8 cellular contexts compared by ENCODE assay signal in the genomic region with DNA sequence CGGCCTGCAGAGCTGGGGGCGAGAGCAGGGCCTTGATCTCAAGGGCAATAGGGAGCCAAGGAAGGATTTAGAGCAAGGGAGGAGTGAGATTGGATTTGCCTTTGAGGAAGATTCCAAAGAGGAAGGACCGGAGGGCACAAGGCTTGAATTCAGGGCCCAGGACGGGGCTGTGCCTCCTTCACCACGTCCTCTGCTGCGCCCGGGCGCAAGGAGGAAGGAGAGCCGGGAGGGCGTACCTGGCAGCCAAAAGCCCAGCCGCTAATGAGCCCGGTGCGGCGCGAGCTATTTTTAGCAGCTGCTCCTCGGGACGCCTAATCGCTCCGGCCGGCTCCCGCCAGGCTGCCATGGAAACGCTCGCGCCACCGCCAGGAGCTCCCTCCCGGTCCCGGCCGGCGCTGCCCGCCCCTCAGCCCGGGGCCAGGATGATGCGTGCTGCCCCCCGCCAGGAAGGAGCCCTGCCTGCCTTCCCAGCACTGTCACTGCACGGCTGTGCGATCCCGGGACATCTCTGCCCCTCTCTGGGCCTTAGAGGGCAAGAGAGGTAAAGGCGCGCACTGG. TPM values are rescaled to one million over a fixed set of nuclear protein-coding genes. Genes with fewer than 3 reads are reported as not detected.
DNase-seq lines count a peak whose midpoint lies in the region; ATAC-seq, FAIRE-seq and TF ChIP-seq lines count a peak whose summit lies in the region.

No MANE protein-coding gene starts in this region.

- no peak for FAIRE-seq in K562 (lab: Jason Lieb, UNC)

- TF ChIP-seq POLR2A in K562 (conservative IDR thresholded peaks at IDR 0.05) (no peak), thyroid gland (IDR thresholded peaks at IDR 0.05) (no peak)

- CTCF ChIA-PET in K562 (lab: Yijun Ruan, JAX; ENCODE audit: low intra/inter-chr PET ratio): no interaction called here

- H3K4me2 ChIP-seq in K562 (ENCODE audit: insufficient read depth, low read length): no peak overlapping the region

- H3K9me1 ChIP-seq in K562 (ENCODE audit: control insufficient read depth, insufficient read depth, low read length): no peaks in the 10 kb centered on the region

- H3K36me3 ChIP-seq in K562 (ENCODE audit: control insufficient read depth, insufficient read depth, low read length): no peaks in the 10 kb centered on the region
- no peaks in the 10 kb centered on the region for H3K36me3 ChIP-seq in iPS-20b (ENCODE audit: insufficient read depth, low read depth, low read length)
- no peaks in the 10 kb centered on the region for H3K36me3 ChIP-seq in thyroid gland

- no peak overlapping the region for H3K27ac ChIP-seq in K562 (ENCODE audit: extremely low read depth, low read depth, low read length)
- no peak overlapping the region for H3K27ac ChIP-seq in iPS-20b (ENCODE audit: low read length)
- no peak overlapping the region for H3K27ac ChIP-seq in thyroid gland

- H4K20me1 ChIP-seq in K562 (replicated peaks; ENCODE audit: control insufficient read depth, insufficient read depth, low read length): no peaks in the 10 kb centered on the region

- TF ChIP-seq RAD21 in K562 (CRISPR knock-in tag; conservative IDR thresholded peaks at IDR 0.05 in 1 of 2, IDR thresholded peaks at IDR 0.05 in 1 of 2): no peak

- H3K9ac ChIP-seq in K562 (ENCODE audit: insufficient read depth in 1 of 2, low read depth in 2 of 2, low read length in 2 of 2) (peak overlapping the region in 1 of 2 experiments; percentile 13; a peak in 1 of 4 replicates), iPS-20b (ENCODE audit: low read depth, low read length) (peak overlapping the region; percentile 45; the same call in 1 of the 2 replicates)

- intact Hi-C loops in K562 (cut with micrococcal nuclease) (no loop called here), thyroid gland (cut with DNase I) (no loop called here)

- H3K27me3 ChIP-seq in K562 (ENCODE audit: control insufficient read depth in 2 of 2, insufficient read depth in 2 of 2, low read length in 2 of 2) (no peaks in the 10 kb centered on the region), iPS-20b (ENCODE audit: insufficient read depth, low read length) (no peaks in the 10 kb centered on the region), thyroid gland (no peaks in the 10 kb centered on the region)

- H3K4me3 ChIP-seq in K562 (no peak overlapping the region), iPS-20b (ENCODE audit: low read length) (peak overlapping the region; percentile 54; the same call in 1 of the 2 replicates), thyroid gland (replicated peaks in 1 of 3) (no peak overlapping the region)

- in situ Hi-C loops in K562 (cut with MboI): no loop called here

- DNase-seq in NCI-H2107 (lab: John Stamatoyannopoulos, UW): peak; percentile 5
- no peak for DNase-seq in NCI-H2107 treated with DMSO at 0.1 percent for 48 hours (lab: John Stamatoyannopoulos, UW; ENCODE audit: unreplicated experiment)
- peak in 2 of 4 experiments; percentile 26 to 32 for DNase-seq in K562 (ENCODE audit: extremely low read depth in 1 of 4, low spot score in 3 of 4)
- peak; percentile 70 to 79 for DNase-seq in thyroid gland

- H2AFZ ChIP-seq in K562 (ENCODE audit: low read depth, low read length): no peak overlapping the region

- H3K4me1 ChIP-seq in K562 (replicated peaks in 1 of 2; ENCODE audit: control insufficient read depth in 2 of 2, insufficient read depth in 2 of 2, low read length in 2 of 2): peaks cover 0 to 17% of the 10 kb centered on the region in 2 experiments; a peak in 2 of 5 replicates
- H3K4me1 ChIP-seq in iPS-20b (ENCODE audit: insufficient read depth, low read length): peaks cover 5% of the 10 kb centered on the region; the same call in 1 of the 2 replicates
- peaks cover 0 to 9% of the 10 kb centered on the region in 2 donors for H3K4me1 ChIP-seq in thyroid gland

- WGBS in K562 (ENCODE audit: insufficient coverage, low coverage, missing lambda C conversion rate): 10% methylated on average over 20 of the region's 38 CpGs
- WGBS in thyroid gland, 2 donors: 3 to 4% methylated on average over 11 to 32 of the region's 38 CpGs

- peaks cover 10% of the 10 kb centered on the region for H3K9me3 ChIP-seq in K562 (replicated peaks; ENCODE audit: control insufficient read depth, insufficient read depth, low read depth, low read length)
- H3K9me3 ChIP-seq in iPS-20b (ENCODE audit: insufficient read depth, low read depth, low read length): peaks cover 18% of the 10 kb centered on the region
- no peaks in the 10 kb centered on the region for H3K9me3 ChIP-seq in thyroid gland

- TF ChIP-seq CTCF in K562 (IDR thresholded peaks at IDR 0.05 in 2 of 3, conservative IDR thresholded peaks at IDR 0.05 in 1 of 3; ENCODE audit: insufficient read depth in 2 of 3, low read depth in 1 of 3, low read length in 3 of 3) (no peak), thyroid gland (IDR thresholded peaks at IDR 0.05) (no peak)

- H3K79me2 ChIP-seq in K562 (ENCODE audit: control insufficient read depth, insufficient read depth, low read length): no peaks in the 10 kb centered on the region

- ATAC-seq in K562: no peak; the same call in 1 of the 3 replicates
- ATAC-seq in HG02973 (IDR thresholded peaks at IDR 0.05; ENCODE audit: unreplicated experiment): no peak
- no peak for ATAC-seq in GM21723 (IDR thresholded peaks at IDR 0.05; ENCODE audit: unreplicated experiment)
- no peak for ATAC-seq in GM18868 (IDR thresholded peaks at IDR 0.05; ENCODE audit: unreplicated experiment)

- BruUV-seq in K562 (replicated peaks; lab: Mats Ljungman, UMichigan): no TSS peak

- TF ChIP-seq EP300 in K562 (IDR thresholded peaks at IDR 0.05; ENCODE audit: low read length): no peak

- POLR2A ChIA-PET in K562 (lab: Yijun Ruan, JAX): interaction anchor here (0.6 to 1.0 kb wide), 3 partner anchors 65 to 154 kb away, joined by 3 to 4 read pairs (median 3); a partner anchor contains a TSS

TF ChIP-seq in K562, 482 proteins besides CTCF, POLR2A, EP300 and RAD21 (continues in another document):
- peak; percentile 86 for TF ChIP-seq BCOR (IDR thresholded peaks at IDR 0.05)
- TF ChIP-seq, protein P1, sequence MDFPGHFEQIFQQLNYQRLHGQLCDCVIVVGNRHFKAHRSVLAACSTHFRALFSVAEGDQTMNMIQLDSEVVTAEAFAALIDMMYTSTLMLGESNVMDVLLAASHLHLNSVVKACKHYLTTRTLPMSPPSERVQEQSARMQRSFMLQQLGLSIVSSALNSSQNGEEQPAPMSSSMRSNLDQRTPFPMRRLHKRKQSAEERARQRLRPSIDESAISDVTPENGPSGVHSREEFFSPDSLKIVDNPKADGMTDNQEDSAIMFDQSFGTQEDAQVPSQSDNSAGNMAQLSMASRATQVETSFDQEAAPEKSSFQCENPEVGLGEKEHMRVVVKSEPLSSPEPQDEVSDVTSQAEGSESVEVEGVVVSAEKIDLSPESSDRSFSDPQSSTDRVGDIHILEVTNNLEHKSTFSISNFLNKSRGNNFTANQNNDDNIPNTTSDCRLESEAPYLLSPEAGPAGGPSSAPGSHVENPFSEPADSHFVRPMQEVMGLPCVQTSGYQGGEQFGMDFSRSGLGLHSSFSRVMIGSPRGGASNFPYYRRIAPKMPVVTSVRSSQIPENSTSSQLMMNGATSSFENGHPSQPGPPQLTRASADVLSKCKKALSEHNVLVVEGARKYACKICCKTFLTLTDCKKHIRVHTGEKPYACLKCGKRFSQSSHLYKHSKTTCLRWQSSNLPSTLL (IDR thresholded peaks at IDR 0.05): no peak
- no peak for TF ChIP-seq CREM (IDR thresholded peaks at IDR 0.05; ENCODE audit: low read depth)
- TF ChIP-seq, protein P2, sequence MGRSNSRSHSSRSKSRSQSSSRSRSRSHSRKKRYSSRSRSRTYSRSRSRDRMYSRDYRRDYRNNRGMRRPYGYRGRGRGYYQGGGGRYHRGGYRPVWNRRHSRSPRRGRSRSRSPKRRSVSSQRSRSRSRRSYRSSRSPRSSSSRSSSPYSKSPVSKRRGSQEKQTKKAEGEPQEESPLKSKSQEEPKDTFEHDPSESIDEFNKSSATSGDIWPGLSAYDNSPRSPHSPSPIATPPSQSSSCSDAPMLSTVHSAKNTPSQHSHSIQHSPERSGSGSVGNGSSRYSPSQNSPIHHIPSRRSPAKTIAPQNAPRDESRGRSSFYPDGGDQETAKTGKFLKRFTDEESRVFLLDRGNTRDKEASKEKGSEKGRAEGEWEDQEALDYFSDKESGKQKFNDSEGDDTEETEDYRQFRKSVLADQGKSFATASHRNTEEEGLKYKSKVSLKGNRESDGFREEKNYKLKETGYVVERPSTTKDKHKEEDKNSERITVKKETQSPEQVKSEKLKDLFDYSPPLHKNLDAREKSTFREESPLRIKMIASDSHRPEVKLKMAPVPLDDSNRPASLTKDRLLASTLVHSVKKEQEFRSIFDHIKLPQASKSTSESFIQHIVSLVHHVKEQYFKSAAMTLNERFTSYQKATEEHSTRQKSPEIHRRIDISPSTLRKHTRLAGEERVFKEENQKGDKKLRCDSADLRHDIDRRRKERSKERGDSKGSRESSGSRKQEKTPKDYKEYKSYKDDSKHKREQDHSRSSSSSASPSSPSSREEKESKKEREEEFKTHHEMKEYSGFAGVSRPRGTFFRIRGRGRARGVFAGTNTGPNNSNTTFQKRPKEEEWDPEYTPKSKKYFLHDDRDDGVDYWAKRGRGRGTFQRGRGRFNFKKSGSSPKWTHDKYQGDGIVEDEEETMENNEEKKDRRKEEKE (IDR thresholded peaks at IDR 0.05; ENCODE audit: borderline replicate concordance in 1 of 2, control insufficient read depth in 1 of 2, low read depth in 2 of 2, low read length in 1 of 2): no peak
- TF ChIP-seq BRCA1 (IDR thresholded peaks at IDR 0.05): no peak
- no peak for TF ChIP-seq BRCA1 (CRISPR knock-in tag; IDR thresholded peaks at IDR 0.05)
- no peak for TF ChIP-seq ZNF347 (CRISPR knock-in tag; IDR thresholded peaks at IDR 0.05; ENCODE audit: low read depth)

RNA-seq across cellular contexts. Expression of a gene that starts 31.3 kb away (rescaled TPM):
- total RNA-seq in K562 (2011; cell fraction: chromatin; rRNA removed; ENCODE audit: low replicate concordance): 1.7 and 1.9 TPM in 2 replicates
- total RNA-seq in K562 (2011; cell fraction: nucleolus; rRNA removed): 0.66 and 0.67 TPM in 2 replicates
- 1.1 and 1.5 TPM in 2 replicates for total RNA-seq in K562 (2011; cell fraction: nucleoplasm; rRNA removed)
- total RNA-seq in K562 (2014; rRNA removed) (0.08 TPM in 1 of 2 replicates, not detected in the other), K562 (2014; rRNA removed; fragmentation: Illumina TruSeq; extraction: Trizol) (0.06 and 0.07 TPM in 2 replicates), K562 (2015; rRNA removed; fragmentation: Illumina TruSeq; extraction: Trizol) (0.07 TPM in 1 of 2 replicates, not detected in the other), K562 (2021) (0.13 and 0.24 TPM in 2 replicates), thyroid gland (not detected)
- polyA plus RNA-seq in K562 (2011; rRNA removed) (0.11 and 0.32 TPM in 2 replicates), K562 (2014; fragmentation: Illumina TruSeq; extraction: Trizol) (0.10 and 0.21 TPM in 2 replicates), K562 (2014; fragmentation: Nextera tagmentation; extraction: Ambion mirVana) (under 1 TPM; 0.03 to 0.10 TPM), K562 (2014; rRNA removed) (0.03 and 0.19 TPM in 2 replicates)
- 0.06 and 0.24 TPM in 2 replicates for polyA plus RNA-seq in K562 (2011; cell fraction: cytosol; rRNA removed)
- polyA plus RNA-seq in K562 (2011; cell fraction: nucleus; rRNA removed): 0.58 and 0.90 TPM in 2 replicates
- polyA plus RNA-seq in K562 (2012): 0.20 and 0.36 TPM in 2 replicates
- polyA minus RNA-seq in K562 (2011; rRNA and poly(A)+ RNA removed): 0.33 TPM in 1 of 2 replicates, not detected in the other
- polyA minus RNA-seq in K562 (2011; cell fraction: cytosol; rRNA and poly(A)+ RNA removed): not detected in 2 replicates
- polyA minus RNA-seq in K562 (2011; cell fraction: nucleus; rRNA and poly(A)+ RNA removed): 0.11 and 0.13 TPM in 2 replicates
